8 cellular contexts compared by ENCODE assay signal in genomic region chr15:73926191-73927002, GRCh38. TPM values are rescaled to one million over a fixed set of nuclear protein-coding genes. Genes with fewer than 3 reads are reported as not detected.
DNase-seq lines count a peak whose midpoint lies in the region; ATAC-seq and TF ChIP-seq lines count a peak whose summit lies in the region.

A gene with protein sequence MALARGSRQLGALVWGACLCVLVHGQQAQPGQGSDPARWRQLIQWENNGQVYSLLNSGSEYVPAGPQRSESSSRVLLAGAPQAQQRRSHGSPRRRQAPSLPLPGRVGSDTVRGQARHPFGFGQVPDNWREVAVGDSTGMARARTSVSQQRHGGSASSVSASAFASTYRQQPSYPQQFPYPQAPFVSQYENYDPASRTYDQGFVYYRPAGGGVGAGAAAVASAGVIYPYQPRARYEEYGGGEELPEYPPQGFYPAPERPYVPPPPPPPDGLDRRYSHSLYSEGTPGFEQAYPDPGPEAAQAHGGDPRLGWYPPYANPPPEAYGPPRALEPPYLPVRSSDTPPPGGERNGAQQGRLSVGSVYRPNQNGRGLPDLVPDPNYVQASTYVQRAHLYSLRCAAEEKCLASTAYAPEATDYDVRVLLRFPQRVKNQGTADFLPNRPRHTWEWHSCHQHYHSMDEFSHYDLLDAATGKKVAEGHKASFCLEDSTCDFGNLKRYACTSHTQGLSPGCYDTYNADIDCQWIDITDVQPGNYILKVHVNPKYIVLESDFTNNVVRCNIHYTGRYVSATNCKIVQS (plus strand): TSS chr15:73926462. CDS start chr15:73926784, 322 bp downstream.

- no peak for DNase-seq in CD8-positive, alpha-beta T cell
- no peak for DNase-seq in activated T-helper 1 cell treated with anti-CD3 and anti-CD28 coated beads, Interleukin-12 subunit alpha, Interleukin-12 subunit beta, Interleukin-2, Interleukin-4 antibody, amounts not matched to agents 30 ng/mL and 10 ng/mL and 1 ng/mL, durations not matched to agents 14 hours and 24 hours and 36 hours (ENCODE audit: low spot score)
- DNase-seq in glomerular visceral epithelial cell (ENCODE audit: extremely low spot score) = peak; percentile 91
- peak; percentile 61 for DNase-seq in neural crest cell (ENCODE audit: low read depth, low spot score)
- DNase-seq in GM19240 (ENCODE audit: insufficient read length, low spot score) = no peak
- DNase-seq in putamen (ENCODE audit: low spot score) = no peak

- CTCF ChIA-PET in CD8-positive, alpha-beta T cell (lab: Charles Lee) = interaction anchor here (1.1 to 3.7 kb wide), 8 partner anchors 11 to 52 kb away, joined by 3 to 30 read pairs (median 7); partner anchors contain the start of gene TBC1D21

- H3K27ac ChIP-seq in CD8-positive, alpha-beta T cell (ENCODE audit: low read depth, low read length) = peak within 1 kb of the TSS; percentile 41

- peaks cover 42% of the 10 kb centered on the region for H3K4me1 Mint-ChIP-seq in CD8-positive, alpha-beta T cell (ENCODE audit: low read depth)
- H3K4me1 Mint-ChIP-seq in activated T-helper 1 cell treated with anti-CD3 and anti-CD28 coated beads, Interleukin-12 subunit alpha, Interleukin-12 subunit beta, Interleukin-2, Interleukin-4 antibody, amounts not matched to agents 30 ng/mL and 10 ng/mL and 1 ng/mL, durations not matched to agents 14 hours and 24 hours and 36 hours (ENCODE audit: low read depth) = peaks cover 39% of the 10 kb centered on the region
- peaks cover 53% of the 10 kb centered on the region for H3K4me1 Mint-ChIP-seq in neural crest cell

- TF ChIP-seq EP300 in Ishikawa (IDR thresholded peaks at IDR 0.05; ENCODE audit: borderline replicate concordance) = peak; percentile 57; the same call in 1 of the 2 replicates

- POLR2A ChIA-PET in CD8-positive, alpha-beta T cell (lab: Charles Lee) = interaction anchor here (1.1 kb wide), 1 partner anchor 10 kb away, joined by 3 read pairs; no protein-coding TSS in a partner anchor

- peak within 1 kb of the TSS; percentile 79 for H3K4me3 ChIP-seq in CD8-positive, alpha-beta T cell (ENCODE audit: low read depth, low read length)

- no peaks in the 10 kb centered on the region for H3K27me3 ChIP-seq in CD8-positive, alpha-beta T cell (ENCODE audit: insufficient read depth, low read length)

- H3K4me1 ChIP-seq in CD8-positive, alpha-beta T cell (ENCODE audit: insufficient read depth, low read length) = peaks cover 27% of the 10 kb centered on the region

- no peaks in the 10 kb centered on the region for H3K9me3 ChIP-seq in CD8-positive, alpha-beta T cell (ENCODE audit: low read length)

- no peak for TF ChIP-seq CTCF in CD8-positive, alpha-beta T cell (IDR thresholded peaks at IDR 0.05)
- TF ChIP-seq CTCF in neural crest cell (conservative IDR thresholded peaks at IDR 0.05) = no peak

- no peaks in the 10 kb centered on the region for H3K27me3 Mint-ChIP-seq in CD8-positive, alpha-beta T cell (ENCODE audit: low read depth)
- H3K27me3 Mint-ChIP-seq in activated T-helper 1 cell treated with anti-CD3 and anti-CD28 coated beads, Interleukin-12 subunit alpha, Interleukin-12 subunit beta, Interleukin-2, Interleukin-4 antibody, amounts not matched to agents 30 ng/mL and 10 ng/mL and 1 ng/mL, durations not matched to agents 14 hours and 24 hours and 36 hours (ENCODE audit: insufficient read depth) = peaks cover 7% of the 10 kb centered on the region
- H3K27me3 Mint-ChIP-seq in neural crest cell (ENCODE audit: low read depth) = peaks cover 23% of the 10 kb centered on the region

- ATAC-seq in CD8-positive, alpha-beta T cell = no peak
- no peak for ATAC-seq in GM21381 (IDR thresholded peaks at IDR 0.05; ENCODE audit: unreplicated experiment)

- H3K36me3 ChIP-seq in CD8-positive, alpha-beta T cell (ENCODE audit: insufficient read depth, low read length) = no peaks in the 10 kb centered on the region

- intact Hi-C loops in CD8-positive, alpha-beta T cell (cut with DNase I, micrococcal nuclease) = loop anchor here (1.0 to 10.0 kb wide), 7 partner anchors 38 to 1526 kb away; partner anchors contain the start of genes STOML1 (in 2 of the 2), NPTN (in 1 of the 2), SIN3A (in 1 of the 2) and TBC1D21 (in 1 of the 2)
- intact Hi-C loops in activated T-helper 1 cell treated with anti-CD3 and anti-CD28 coated beads, Interleukin-12 subunit alpha, Interleukin-12 subunit beta, Interleukin-2, Interleukin-4 antibody, amounts not matched to agents 30 ng/mL and 10 ng/mL and 1 ng/mL, durations not matched to agents 14 hours and 24 hours and 36 hours (cut with micrococcal nuclease) = loop anchor here (1.0 to 10.0 kb wide), 4 partner anchors 29 to 352 kb away; no protein-coding TSS in a partner anchor

- H3K9me3 Mint-ChIP-seq in CD8-positive, alpha-beta T cell = no peaks in the 10 kb centered on the region
- H3K9me3 Mint-ChIP-seq in activated T-helper 1 cell treated with anti-CD3 and anti-CD28 coated beads, Interleukin-12 subunit alpha, Interleukin-12 subunit beta, Interleukin-2, Interleukin-4 antibody, amounts not matched to agents 30 ng/mL and 10 ng/mL and 1 ng/mL, durations not matched to agents 14 hours and 24 hours and 36 hours = no peaks in the 10 kb centered on the region
- H3K9me3 Mint-ChIP-seq in neural crest cell = no peaks in the 10 kb centered on the region

- peak within 1 kb of the TSS; percentile 63 for H3K4me3 Mint-ChIP-seq in CD8-positive, alpha-beta T cell
- H3K4me3 Mint-ChIP-seq in activated T-helper 1 cell treated with anti-CD3 and anti-CD28 coated beads, Interleukin-12 subunit alpha, Interleukin-12 subunit beta, Interleukin-2, Interleukin-4 antibody, amounts not matched to agents 30 ng/mL and 10 ng/mL and 1 ng/mL, durations not matched to agents 14 hours and 24 hours and 36 hours = peak within 1 kb of the TSS; percentile 68
- H3K4me3 Mint-ChIP-seq in neural crest cell = peak within 1 kb of the TSS; percentile 67

- H3K27ac Mint-ChIP-seq in CD8-positive, alpha-beta T cell = peak within 1 kb of the TSS; percentile 7
- no peak within 1 kb of the TSS for H3K27ac Mint-ChIP-seq in activated T-helper 1 cell treated with anti-CD3 and anti-CD28 coated beads, Interleukin-12 subunit alpha, Interleukin-12 subunit beta, Interleukin-2, Interleukin-4 antibody, amounts not matched to agents 30 ng/mL and 10 ng/mL and 1 ng/mL, durations not matched to agents 14 hours and 24 hours and 36 hours
- no peak within 1 kb of the TSS for H3K27ac Mint-ChIP-seq in neural crest cell (ENCODE audit: unreplicated experiment)

- H3K36me3 Mint-ChIP-seq in CD8-positive, alpha-beta T cell = no peaks in the 10 kb centered on the region
- no peaks in the 10 kb centered on the region for H3K36me3 Mint-ChIP-seq in activated T-helper 1 cell treated with anti-CD3 and anti-CD28 coated beads, Interleukin-12 subunit alpha, Interleukin-12 subunit beta, Interleukin-2, Interleukin-4 antibody, amounts not matched to agents 30 ng/mL and 10 ng/mL and 1 ng/mL, durations not matched to agents 14 hours and 24 hours and 36 hours (ENCODE audit: low read depth)
- H3K36me3 Mint-ChIP-seq in neural crest cell (ENCODE audit: low read depth) = no peaks in the 10 kb centered on the region

- TF ChIP-seq RAD21 in Ishikawa (IDR thresholded peaks at IDR 0.05; ENCODE audit: low read depth) = no peak; the same call in 1 of the 2 replicates

TF ChIP-seq in Ishikawa, 13 proteins besides CTCF, POLR2A, EP300 and RAD21 (continues in another document):
- TF ChIP-seq NFIC (IDR thresholded peaks at IDR 0.05) = peak; percentile 74
- TF ChIP-seq REST (IDR thresholded peaks at IDR 0.05; ENCODE audit: low read depth) = no peak
- no peak for TF ChIP-seq YY1 (IDR thresholded peaks at IDR 0.05; ENCODE audit: low read depth)
- TF ChIP-seq ZBTB7A (IDR thresholded peaks at IDR 0.05; ENCODE audit: low read depth) = no peak
- peak; percentile 39; the same call in 1 of the 2 replicates for TF ChIP-seq FOXM1 (IDR thresholded peaks at IDR 0.05; ENCODE audit: borderline replicate concordance, low read depth)
- TF ChIP-seq CREB1 (IDR thresholded peaks at IDR 0.05; ENCODE audit: low read depth) = no peak
- peak; percentile 82; the same call in 1 of the 2 replicates for TF ChIP-seq TCF12 (IDR thresholded peaks at IDR 0.05; ENCODE audit: low read depth)
- TF ChIP-seq USF1 (IDR thresholded peaks at IDR 0.05) = peak; percentile 27; the same call in 1 of the 2 replicates

RNA-seq across cellular contexts. Expression of the gene that starts here (rescaled TPM):
- 1 to 10 TPM; 1.1 to 2.2 TPM for total RNA-seq in CD8-positive, alpha-beta T cell
- 0.34 and 1.3 TPM in 2 replicates for total RNA-seq in activated T-helper 1 cell treated with anti-CD3 and anti-CD28 coated beads, Interleukin-12 subunit alpha, Interleukin-12 subunit beta, Interleukin-2, Interleukin-4 antibody, amounts not matched to agents 30 ng/mL and 10 ng/mL and 1 ng/mL, durations not matched to agents 14 hours and 24 hours and 36 hours
- total RNA-seq in neural crest cell = 17.3 and 19.9 TPM in 2 replicates

Comparison
In these comparisons a context has a peak if more than half of its experiments do, and no peak if none do; other contexts are left out.
1. DNase-seq: peak in glomerular visceral epithelial cell (single experiment) and neural crest cell (single experiment); none in CD8-positive, alpha-beta T cell (0 of 7), activated T-helper 1 cell treated with anti-CD3 and anti-CD28 coated beads, Interleukin-12 subunit alpha, Interleukin-12 subunit beta, Interleukin-2, Interleukin-4 antibody, amounts not matched to agents 30 ng/mL and 10 ng/mL and 1 ng/mL, durations not matched to agents 14 hours and 24 hours and 36 hours (single experiment), GM19240 (single experiment) and putamen (single experiment).
2. Peak in every context shown above with its lines, with median percentiles within 50 percentile points of each other: H3K4me3 Mint-ChIP-seq.